21 cellular contexts compared by ENCODE assay signal in genomic region chr4:839675-840443, GRCh38. TPM values are rescaled to one million over a fixed set of nuclear protein-coding genes. Genes with fewer than 3 reads are reported as not detected.
DNase-seq lines count a peak whose midpoint lies in the region; ATAC-seq and TF ChIP-seq lines count a peak whose summit lies in the region.
"Had no signal": no experiment of that assay in that cellular context is flagged by ENCODE, and none has a peak within 500 bp of the region (broad histone marks: within the 10 kb centered on the region; RNA-seq: fewer than 3 reads in every experiment).

No MANE protein-coding gene starts in this region.

- H3K4me3 Mint-ChIP-seq in activated T-cell treated with anti-CD3 and anti-CD28 coated beads, Interleukin-2, amount 50 U/mL, for 4 hours: no peak overlapping the region
- no peak overlapping the region for H3K4me3 Mint-ChIP-seq in activated T-helper 2 cell treated with anti-CD3 and anti-CD28 coated beads, Interferon-gamma antibody, Interleukin-2, Interleukin-4, amounts not matched to agents 10 μg/mL and 5 μg/mL and 100 μg/mL, durations not matched to agents 14 hours and 24 hours and 36 hours (ENCODE audit: low read depth)
- H3K4me3 Mint-ChIP-seq in stimulated activated naive CD8-positive, alpha-beta T cell treated with anti-CD3 and anti-CD28 coated beads, Interleukin-15, Interleukin-2, amounts not matched to agents 100 ng/mL and 50 ng/mL, for 24 hours: no peak overlapping the region
- H3K4me3 Mint-ChIP-seq: H9 had no signal

- peak overlapping the region; percentile 56 for H3K27ac Mint-ChIP-seq in activated T-helper 2 cell treated with anti-CD3 and anti-CD28 coated beads, Interferon-gamma antibody, Interleukin-2, Interleukin-4, amounts not matched to agents 10 μg/mL and 5 μg/mL and 100 μg/mL, durations not matched to agents 14 hours and 24 hours and 36 hours
- peak overlapping the region; percentile 27 for H3K27ac Mint-ChIP-seq in stimulated activated naive CD8-positive, alpha-beta T cell treated with anti-CD3 and anti-CD28 coated beads, Interleukin-15, Interleukin-2, amounts not matched to agents 100 ng/mL and 50 ng/mL, for 24 hours
- H3K27ac Mint-ChIP-seq: H9 had no signal

- no peaks in the 10 kb centered on the region for H3K27me3 Mint-ChIP-seq in activated T-cell treated with anti-CD3 and anti-CD28 coated beads, Interleukin-2, amount 50 U/mL, for 4 hours (ENCODE audit: low read depth)
- H3K27me3 Mint-ChIP-seq in activated T-helper 2 cell treated with anti-CD3 and anti-CD28 coated beads, Interferon-gamma antibody, Interleukin-2, Interleukin-4, amounts not matched to agents 10 μg/mL and 5 μg/mL and 100 μg/mL, durations not matched to agents 14 hours and 24 hours and 36 hours (ENCODE audit: low read depth): no peaks in the 10 kb centered on the region
- H3K27me3 Mint-ChIP-seq in stimulated activated naive CD8-positive, alpha-beta T cell treated with anti-CD3 and anti-CD28 coated beads, Interleukin-15, Interleukin-2, amounts not matched to agents 100 ng/mL and 50 ng/mL, for 24 hours: no peaks in the 10 kb centered on the region

- DNase-seq in activated T-cell treated with anti-CD3 and anti-CD28 coated beads, Interleukin-2, amount 50 U/mL, for 4 hours: no peak
- DNase-seq in activated T-cell treated with anti-CD3 and anti-CD28 coated beads, Interleukin-2, amount 50 U/mL, for 1 hour: no peak
- DNase-seq in NB4 (ENCODE audit: low read depth) (peak; percentile 37), left cardiac atrium (no peak)
- DNase-seq in activated T-helper 2 cell treated with anti-CD3 and anti-CD28 coated beads, Interferon-gamma antibody, Interleukin-2, Interleukin-4, amounts not matched to agents 10 μg/mL and 5 μg/mL and 100 μg/mL, durations not matched to agents 14 hours and 24 hours and 36 hours (ENCODE audit: low spot score): no peak
- no peak for DNase-seq in activated CD4-positive, CD25-positive, alpha-beta regulatory T cell treated with anti-CD3 and anti-CD28 coated beads, Interleukin-2, amount 50 U/mL, for 72 hours
- DNase-seq: DND-41, H9, KG1, NCI-H1092 treated with DMSO at 0.1 percent for 48 hours, NCI-H146, NCI-H2081, NCI-H510A treated with DMSO at 0.1 percent for 48 hours, NCI-H774, OCI-M1, SHP77 treated with DMSO at 0.1 percent for 48 hours, SK-N-SH had no signal

- peak; percentile 66 to 72 for ATAC-seq in activated T-cell treated with anti-CD3 and anti-CD28 coated beads, Interleukin-2, amount 50 U/mL, for 4 hours
- ATAC-seq in left cardiac atrium: no peak
- ATAC-seq: HepG2 had no signal

- H3K4me1 Mint-ChIP-seq in activated T-cell treated with anti-CD3 and anti-CD28 coated beads, Interleukin-2, amount 50 U/mL, for 4 hours (ENCODE audit: low read depth): peaks cover 8% of the 10 kb centered on the region
- peaks cover 4% of the 10 kb centered on the region for H3K4me1 Mint-ChIP-seq in activated T-helper 2 cell treated with anti-CD3 and anti-CD28 coated beads, Interferon-gamma antibody, Interleukin-2, Interleukin-4, amounts not matched to agents 10 μg/mL and 5 μg/mL and 100 μg/mL, durations not matched to agents 14 hours and 24 hours and 36 hours (ENCODE audit: low read depth)
- peaks cover 8% of the 10 kb centered on the region for H3K4me1 Mint-ChIP-seq in stimulated activated naive CD8-positive, alpha-beta T cell treated with anti-CD3 and anti-CD28 coated beads, Interleukin-15, Interleukin-2, amounts not matched to agents 100 ng/mL and 50 ng/mL, for 24 hours (ENCODE audit: low read depth)
- H3K4me1 Mint-ChIP-seq: H9 had no signal

- no peak for TF ChIP-seq CTCF in NB4 (IDR thresholded peaks at IDR 0.05; ENCODE audit: low read depth, low read length)

- H3K4me3 ChIP-seq in NB4 (ENCODE audit: low read depth, low read length): no peak overlapping the region
- H3K4me3 ChIP-seq: BLaER1 treated with 17β-estradiol and CSF1 and Interleukin-3, amounts not matched to agents 10 nM and 100 nM had no signal

- H3K9me3 Mint-ChIP-seq in activated T-cell treated with anti-CD3 and anti-CD28 coated beads, Interleukin-2, amount 50 U/mL, for 4 hours: peaks cover 8% of the 10 kb centered on the region
- H3K9me3 Mint-ChIP-seq in activated T-helper 2 cell treated with anti-CD3 and anti-CD28 coated beads, Interferon-gamma antibody, Interleukin-2, Interleukin-4, amounts not matched to agents 10 μg/mL and 5 μg/mL and 100 μg/mL, durations not matched to agents 14 hours and 24 hours and 36 hours: peaks cover 41% of the 10 kb centered on the region
- peaks cover 5% of the 10 kb centered on the region for H3K9me3 Mint-ChIP-seq in stimulated activated naive CD8-positive, alpha-beta T cell treated with anti-CD3 and anti-CD28 coated beads, Interleukin-15, Interleukin-2, amounts not matched to agents 100 ng/mL and 50 ng/mL, for 24 hours

- intact Hi-C loops in activated T-helper 2 cell treated with anti-CD3 and anti-CD28 coated beads, Interferon-gamma antibody, Interleukin-2, Interleukin-4, amounts not matched to agents 10 μg/mL and 5 μg/mL and 100 μg/mL, durations not matched to agents 14 hours and 24 hours and 36 hours (cut with micrococcal nuclease): no loop called here
- intact Hi-C loops in left cardiac atrium (cut with DNase I): no loop called here

- peaks cover 14% of the 10 kb centered on the region for H3K36me3 Mint-ChIP-seq in activated T-cell treated with anti-CD3 and anti-CD28 coated beads, Interleukin-2, amount 50 U/mL, for 4 hours (ENCODE audit: insufficient read depth)
- peaks cover 27% of the 10 kb centered on the region for H3K36me3 Mint-ChIP-seq in activated T-helper 2 cell treated with anti-CD3 and anti-CD28 coated beads, Interferon-gamma antibody, Interleukin-2, Interleukin-4, amounts not matched to agents 10 μg/mL and 5 μg/mL and 100 μg/mL, durations not matched to agents 14 hours and 24 hours and 36 hours (ENCODE audit: low read depth)
- H3K36me3 Mint-ChIP-seq in stimulated activated naive CD8-positive, alpha-beta T cell treated with anti-CD3 and anti-CD28 coated beads, Interleukin-15, Interleukin-2, amounts not matched to agents 100 ng/mL and 50 ng/mL, for 24 hours (ENCODE audit: low read depth): peaks cover 26% of the 10 kb centered on the region

- TF ChIP-seq POLR2A in NB4 (IDR thresholded peaks at IDR 0.05; ENCODE audit: extremely low read depth, insufficient read length): no peak

RNA-seq across cellular contexts. Expression of gene CPLX1, which starts 13.9 kb away (rescaled TPM):
- 1 to 10 TPM in 1 of 3 donors, under 1 TPM in 2; 0.50 to 1.0 (median 0.58) TPM for total RNA-seq in activated T-cell treated with anti-CD3 and anti-CD28 coated beads, Interleukin-2, amount 50 U/mL, for 4 hours
- total RNA-seq in activated T-helper 2 cell treated with anti-CD3 and anti-CD28 coated beads, Interferon-gamma antibody, Interleukin-2, Interleukin-4, amounts not matched to agents 10 μg/mL and 5 μg/mL and 100 μg/mL, durations not matched to agents 14 hours and 24 hours and 36 hours: 0.64 and 0.74 TPM in 2 replicates
- total RNA-seq in left cardiac atrium: 1 to 10 TPM; 5.6 to 9.4 TPM
- total RNA-seq: RPMI7951 had no signal

Comparison
In these comparisons a context has a peak if more than half of its experiments do, and no peak if none do; other contexts are left out.
1. ATAC-seq: peak in activated T-cell treated with anti-CD3 and anti-CD28 coated beads, Interleukin-2, amount 50 U/mL, for 4 hours (2 of 2); none in left cardiac atrium (0 of 2).